ENCODE assay signal across 1 cellular context in genomic region chr2:38750011-38750792, GRCh38.
TF ChIP-seq lines count a peak whose summit lies in the region.

No MANE protein-coding gene starts in this region.

TF ChIP-seq in HepG2, 621 proteins besides CTCF, POLR2A, EP300 and RAD21 (continued from another document):
- TF ChIP-seq PRDM10 (CRISPR knock-in tag; IDR thresholded peaks at IDR 0.05; ENCODE audit: low read depth) (no peak), ZNF777 (CRISPR knock-in tag; IDR thresholded peaks at IDR 0.05) (no peak), STAT6 (CRISPR knock-in tag; IDR thresholded peaks at IDR 0.05; ENCODE audit: borderline replicate concordance) (peak; percentile 73; the same call in 1 of the 2 replicates), NFAT5 (CRISPR knock-in tag; IDR thresholded peaks at IDR 0.05) (peak; percentile 80; the same call in 1 of the 2 replicates), ZNF816 (CRISPR knock-in tag; IDR thresholded peaks at IDR 0.05; ENCODE audit: borderline replicate concordance) (no peak), ZNF652 (CRISPR knock-in tag; IDR thresholded peaks at IDR 0.05; ENCODE audit: borderline replicate concordance, low read depth) (no peak)
